In the genomic region with DNA sequence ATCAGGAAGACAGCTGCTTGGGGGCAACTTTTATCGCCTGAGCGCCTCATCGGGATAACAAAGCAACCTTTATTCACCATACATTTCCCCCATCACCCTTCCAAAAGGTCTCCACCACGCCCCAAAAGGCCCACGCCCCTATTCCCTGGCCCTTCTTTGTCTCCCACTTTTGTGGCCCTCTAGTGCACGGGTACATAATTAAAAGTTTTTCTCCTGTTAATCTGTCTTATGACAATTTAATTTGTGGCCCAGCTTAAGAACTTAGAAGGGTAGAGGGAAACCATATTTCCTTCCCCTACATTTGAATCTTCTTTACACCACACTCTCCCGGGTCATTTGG, we compare ENCODE assay signal across 1 cellular context.
TF ChIP-seq lines count a peak whose summit lies in the region.

No MANE protein-coding gene starts in this region.

TF ChIP-seq in endothelial cell of umbilical vein, 7 proteins besides CTCF, POLR2A, EP300 and RAD21 (continued from another document):
- TF ChIP-seq FOS (IDR thresholded peaks at IDR 0.05; ENCODE audit: borderline replicate concordance, insufficient read depth, low read length) = no peak
- TF ChIP-seq, protein P1, sequence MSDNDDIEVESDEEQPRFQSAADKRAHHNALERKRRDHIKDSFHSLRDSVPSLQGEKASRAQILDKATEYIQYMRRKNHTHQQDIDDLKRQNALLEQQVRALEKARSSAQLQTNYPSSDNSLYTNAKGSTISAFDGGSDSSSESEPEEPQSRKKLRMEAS (IDR thresholded peaks at IDR 0.05; ENCODE audit: insufficient read depth, insufficient read length) = no peak
- TF ChIP-seq POLR2AphosphoS5 (IDR thresholded peaks at IDR 0.05; ENCODE audit: insufficient read depth, low read depth, low read length) = no peak
- TF ChIP-seq JUN (IDR thresholded peaks at IDR 0.05; ENCODE audit: borderline replicate concordance, insufficient read depth, insufficient read length, low read depth) = no peak
